ENCODE assay signal across 8 cellular contexts in the genomic region with DNA sequence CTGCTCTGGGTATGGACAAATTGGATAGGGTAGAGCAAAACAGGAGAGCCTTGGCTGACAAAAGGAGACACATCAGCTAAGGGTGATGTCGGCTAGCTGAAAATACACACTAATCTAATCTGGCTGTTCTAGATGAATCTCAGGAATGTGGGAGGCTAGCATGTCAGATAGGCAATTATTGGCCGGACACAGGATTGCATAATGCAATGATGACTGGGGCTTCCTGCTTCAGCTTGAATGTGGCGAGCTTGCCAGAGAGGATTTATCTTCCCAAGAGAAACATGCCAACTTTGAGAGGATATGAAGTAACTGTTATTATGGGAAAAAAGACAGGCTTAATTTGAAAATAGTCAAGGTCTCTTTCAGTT.
DNase-seq lines count a peak whose midpoint lies in the region; ATAC-seq, FAIRE-seq and TF ChIP-seq lines count a peak whose summit lies in the region.

No MANE protein-coding gene starts in this region.

- FAIRE-seq in pancreas (lab: Jason Lieb, UNC) = no peak

- intact Hi-C loops in pancreas (cut with DNase I) = no loop called here

- H3K4me2 ChIP-seq in BLaER1 treated with 17β-estradiol and CSF1 and Interleukin-3, amounts not matched to agents 10 nM and 100 nM = peak overlapping the region in 10 of 11 experiments; percentile 8 to 80 (median 58); a peak in 20 of 22 replicates

- no peaks in the 10 kb centered on the region; a peak in 1 of 22 replicates for H3K9me3 ChIP-seq in BLaER1 treated with 17β-estradiol and CSF1 and Interleukin-3, amounts not matched to agents 10 nM and 100 nM (replicated peaks in 1 of 11)
- H3K9me3 ChIP-seq in pancreas (no peaks in the 10 kb centered on the region), endodermal cell (ENCODE audit: control insufficient read depth, low read length) (no peaks in the 10 kb centered on the region)

- CTCF ChIA-PET in RWPE1 (lab: Yijun Ruan, JAX) = no interaction called here

- DNase-seq in RWPE1 (ENCODE audit: low spot score) = peak; percentile 83
- DNase-seq in fibroblast of mammary gland (ENCODE audit: low read depth) = peak; percentile 99
- DNase-seq in pancreas = peak in 3 of 6 donors; percentile 50 to 61 (median 59)
- DNase-seq in endodermal cell = no peak
- no peak for DNase-seq in hypothalamus (lab: John Stamatoyannopoulos, UW)

- peak; percentile 63 to 95 (median 92) for ATAC-seq in pancreas
- no peak for ATAC-seq in GM19023 (IDR thresholded peaks at IDR 0.05; ENCODE audit: unreplicated experiment)
- ATAC-seq in GM18519 (IDR thresholded peaks at IDR 0.05; ENCODE audit: low FRiP score, unreplicated experiment) = no peak

- peak overlapping the region in 1 of 10 experiments; percentile 25; a peak in 2 of 20 replicates for H3K4me3 ChIP-seq in BLaER1 treated with 17β-estradiol and CSF1 and Interleukin-3, amounts not matched to agents 10 nM and 100 nM
- H3K4me3 ChIP-seq in fibroblast of mammary gland (ENCODE audit: control insufficient read depth, low read depth, low read length) (no peak overlapping the region), pancreas (no peak overlapping the region), endodermal cell (ENCODE audit: low read length) (no peak overlapping the region)

- no peak for TF ChIP-seq CTCF in RWPE1 (conservative IDR thresholded peaks at IDR 0.05; ENCODE audit: low read depth)
- TF ChIP-seq CTCF in fibroblast of mammary gland (conservative IDR thresholded peaks at IDR 0.05; ENCODE audit: control insufficient read depth, insufficient read depth, low read depth, low read length) = no peak
- TF ChIP-seq CTCF in pancreas (IDR thresholded peaks at IDR 0.05) = no peak
- no peak for TF ChIP-seq CTCF in endodermal cell (conservative IDR thresholded peaks at IDR 0.05)

- peak overlapping the region in 7 of 11 experiments; percentile 9 to 62 (median 22); a peak in 8 of 22 replicates for H3K9ac ChIP-seq in BLaER1 treated with 17β-estradiol and CSF1 and Interleukin-3, amounts not matched to agents 10 nM and 100 nM
- no peak overlapping the region for H3K9ac ChIP-seq in endodermal cell (ENCODE audit: extremely low read depth, low read length, poor library complexity, severe bottlenecking)

- H3K4me3 Mint-ChIP-seq in endodermal cell = no peak overlapping the region

- H3K27me3 Mint-ChIP-seq in endodermal cell (ENCODE audit: insufficient read depth) = no peaks in the 10 kb centered on the region

- peaks cover 2 to 53% (median 26%) of the 10 kb centered on the region in 10 experiments for H3K4me1 ChIP-seq in BLaER1 treated with 17β-estradiol and CSF1 and Interleukin-3, amounts not matched to agents 10 nM and 100 nM
- H3K4me1 ChIP-seq in pancreas = peaks cover 0 to 7% (median 3%) of the 10 kb centered on the region in 3 donors
- H3K4me1 ChIP-seq in endodermal cell (ENCODE audit: control insufficient read depth, insufficient read depth, low read length) = no peaks in the 10 kb centered on the region

- H4K20me1 ChIP-seq in BLaER1 treated with 17β-estradiol and CSF1 and Interleukin-3, amounts not matched to agents 10 nM and 100 nM = no peaks in the 10 kb centered on the region

- no peak overlapping the region for H3K27ac Mint-ChIP-seq in endodermal cell

- no peaks in the 10 kb centered on the region for H3K36me3 Mint-ChIP-seq in endodermal cell (ENCODE audit: low read depth)

- H3K9me3 Mint-ChIP-seq in endodermal cell = no peaks in the 10 kb centered on the region

- H3K27ac ChIP-seq in BLaER1 treated with 17β-estradiol and CSF1 and Interleukin-3, amounts not matched to agents 10 nM and 100 nM = peak overlapping the region in 10 of 11 experiments; percentile 7 to 84 (median 66); a peak in 20 of 22 replicates
- H3K27ac ChIP-seq in RWPE1 (no peak overlapping the region), pancreas (peak overlapping the region in 2 of 4 donors; percentile 20 to 30), endodermal cell (ENCODE audit: low read depth, low read length) (no peak overlapping the region)

- H3K4me1 Mint-ChIP-seq in endodermal cell = no peaks in the 10 kb centered on the region

- 16 to 21% methylated on average over 3 of the region's 3 CpGs for WGBS in pancreas, 2 donors
- WGBS in endodermal cell (ENCODE audit: insufficient coverage in 1 of 2, insufficient read length in 1 of 2), 2 experiments = 90 to 92% methylated on average over 2 to 3 of the region's 3 CpGs

- POLR2A ChIA-PET in RWPE1 (lab: Yijun Ruan, JAX; ENCODE audit: low non-redundant PET) = no interaction called here

- H3K27me3 ChIP-seq in BLaER1 treated with 17β-estradiol and CSF1 and Interleukin-3, amounts not matched to agents 10 nM and 100 nM = no peaks in the 10 kb centered on the region
- H3K27me3 ChIP-seq in pancreas (no peaks in the 10 kb centered on the region), endodermal cell (ENCODE audit: control insufficient read depth, insufficient read depth, low read length, poor library complexity, severe bottlenecking) (no peaks in the 10 kb centered on the region)

- no peaks in the 10 kb centered on the region for H3K36me3 ChIP-seq in BLaER1 treated with 17β-estradiol and CSF1 and Interleukin-3, amounts not matched to agents 10 nM and 100 nM
- no peaks in the 10 kb centered on the region for H3K36me3 ChIP-seq in pancreas
- no peaks in the 10 kb centered on the region for H3K36me3 ChIP-seq in endodermal cell (ENCODE audit: control insufficient read depth, insufficient read depth, low read length)

Comparison
In these comparisons a context has a peak if more than half of its experiments do, and no peak if none do; other contexts are left out.
1. H3K27ac ChIP-seq: peak in BLaER1 treated with 17β-estradiol and CSF1 and Interleukin-3, amounts not matched to agents 10 nM and 100 nM (10 of 11); none in RWPE1 (single experiment) and endodermal cell (single experiment).
2. DNase-seq: peak in RWPE1 (single experiment) and fibroblast of mammary gland (single experiment); none in endodermal cell (single experiment) and hypothalamus (0 of 51).
3. ATAC-seq: peak in pancreas (4 of 4); none in GM19023 (single experiment) and GM18519 (single experiment).